ENCODE assay signal across 8 cellular contexts in the genomic region with DNA sequence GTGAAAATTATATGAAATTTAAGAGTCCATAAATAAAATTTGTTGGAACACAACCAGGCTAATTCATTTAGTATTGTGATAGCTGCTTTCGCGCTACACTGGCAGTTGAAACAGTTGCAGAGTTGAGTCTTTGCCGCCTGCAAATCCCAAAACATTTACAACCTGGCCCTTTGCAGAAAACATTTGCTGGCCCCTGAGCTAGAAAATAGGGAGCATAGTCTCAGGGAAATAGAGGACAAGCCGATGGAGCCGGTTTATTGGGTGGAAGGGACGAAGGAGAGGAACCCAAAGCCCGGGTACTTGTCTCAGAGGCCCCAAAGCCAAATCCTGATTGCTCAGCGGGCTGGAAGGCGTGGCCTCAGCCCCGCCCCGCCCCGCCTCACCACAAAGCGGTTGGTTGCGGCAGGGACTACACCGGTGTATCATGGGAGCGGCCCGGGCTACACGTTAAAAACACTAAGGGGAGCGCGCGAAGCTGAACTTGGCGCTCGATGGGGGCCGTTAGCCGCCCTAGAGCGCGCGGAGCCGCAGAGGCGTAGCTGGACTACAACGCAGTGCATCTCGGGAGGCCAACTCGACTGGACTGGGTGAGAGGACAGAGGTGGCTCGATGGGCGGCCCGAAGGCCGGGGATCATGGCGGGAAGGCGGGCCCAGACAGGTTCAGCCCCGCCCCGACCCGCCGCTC. TPM values are rescaled to one million over a fixed set of nuclear protein-coding genes. Genes with fewer than 3 reads are reported as not detected.
DNase-seq lines count a peak whose midpoint lies in the region; FAIRE-seq and TF ChIP-seq lines count a peak whose summit lies in the region.

No MANE protein-coding gene starts in this region.

- H3K36me3 ChIP-seq in MM.1S (replicated peaks; ENCODE audit: insufficient read depth, low read length) (no peaks in the 10 kb centered on the region), neural progenitor cell (no peaks in the 10 kb centered on the region), stomach smooth muscle (ENCODE audit: control insufficient read depth in 2 of 2, insufficient read depth in 2 of 2, low read length in 2 of 2) (peaks cover 25 to 34% of the 10 kb centered on the region in 2 donors)

- no peaks in the 10 kb centered on the region for H3K27me3 ChIP-seq in MM.1S (replicated peaks; ENCODE audit: insufficient read depth, low read length)
- no peaks in the 10 kb centered on the region for H3K27me3 ChIP-seq in neural progenitor cell
- H3K27me3 ChIP-seq in stomach smooth muscle (ENCODE audit: control insufficient read depth in 1 of 2, insufficient read depth in 2 of 2, low read length in 2 of 2): no peaks in the 10 kb centered on the region

- peak overlapping the region; percentile 76 for H3K4me3 ChIP-seq in MM.1S (ENCODE audit: low read length)
- H3K4me3 ChIP-seq in neural progenitor cell: peak overlapping the region; percentile 76
- H3K4me3 ChIP-seq in stomach smooth muscle (ENCODE audit: low read length in 2 of 2): peak overlapping the region; percentile 67 to 78

- peak overlapping the region; percentile 64 for H3K4me2 ChIP-seq in MM.1S (ENCODE audit: low read depth, low read length)
- peak overlapping the region; percentile 99 for H3K4me2 ChIP-seq in neural progenitor cell

- FAIRE-seq in G401.6 (lab: Jason Lieb, UNC): peak; percentile 98

- peak overlapping the region; percentile 82 for H3K9ac ChIP-seq in MM.1S (ENCODE audit: low read length)
- H3K9ac ChIP-seq in neural progenitor cell: no peak overlapping the region
- peak overlapping the region; percentile 67 to 74 for H3K9ac ChIP-seq in stomach smooth muscle (ENCODE audit: low read length in 2 of 2)

- peak overlapping the region; percentile 92 for H3K4me3 Mint-ChIP-seq in neural progenitor cell

- H3K9me2 ChIP-seq in MM.1S (replicated peaks; ENCODE audit: insufficient read depth, low read length): no peaks in the 10 kb centered on the region

- peaks cover 9% of the 10 kb centered on the region for H3K4me1 Mint-ChIP-seq in neural progenitor cell

- H3K9me3 ChIP-seq in MM.1S (replicated peaks; ENCODE audit: insufficient read depth, low read length): no peaks in the 10 kb centered on the region
- no peaks in the 10 kb centered on the region for H3K9me3 ChIP-seq in neural progenitor cell (ENCODE audit: low read depth)
- H3K9me3 ChIP-seq in stomach smooth muscle (ENCODE audit: control insufficient read depth in 2 of 2, low read length in 2 of 2): no peaks in the 10 kb centered on the region

- TF ChIP-seq CTCF in MM.1S (IDR thresholded peaks at IDR 0.05; ENCODE audit: low read length): no peak
- no peak for TF ChIP-seq CTCF in neural progenitor cell (IDR thresholded peaks at IDR 0.05)

- peak overlapping the region; percentile 59 for H2AFZ ChIP-seq in MM.1S (ENCODE audit: low read length)
- peak overlapping the region; percentile 98 for H2AFZ ChIP-seq in neural progenitor cell (replicated peaks)

- no peaks in the 10 kb centered on the region for H3K9me3 Mint-ChIP-seq in neural progenitor cell

- H4K20me1 ChIP-seq in MM.1S (ENCODE audit: insufficient read depth, low read length) (no peaks in the 10 kb centered on the region), neural progenitor cell (ENCODE audit: low read depth) (peaks cover 17% of the 10 kb centered on the region)

- H3K27ac Mint-ChIP-seq in neural progenitor cell: peak overlapping the region; percentile 91

- H3K27me3 Mint-ChIP-seq in neural progenitor cell (ENCODE audit: insufficient read depth, low read depth): peaks cover 14% of the 10 kb centered on the region

- H3K27ac ChIP-seq in MM.1S (ENCODE audit: low read length): peak overlapping the region; percentile 94
- peak overlapping the region; percentile 76 for H3K27ac ChIP-seq in neural progenitor cell
- H3K27ac ChIP-seq in stomach smooth muscle (ENCODE audit: low read length): peak overlapping the region; percentile 87

- H3K79me2 ChIP-seq in MM.1S (ENCODE audit: low read length) (peaks cover 41% of the 10 kb centered on the region), neural progenitor cell (ENCODE audit: low read depth) (peaks cover 15% of the 10 kb centered on the region)

- peaks cover 13% of the 10 kb centered on the region for H3K4me1 ChIP-seq in MM.1S (ENCODE audit: low read length)
- no peaks in the 10 kb centered on the region for H3K4me1 ChIP-seq in neural progenitor cell
- H3K4me1 ChIP-seq in stomach smooth muscle (ENCODE audit: control insufficient read depth, insufficient read depth, low read length): peaks cover 14% of the 10 kb centered on the region

- peaks cover 7% of the 10 kb centered on the region for H3K36me3 Mint-ChIP-seq in neural progenitor cell

- H3F3A ChIP-seq in MM.1S (ENCODE audit: insufficient read depth, low read length) (peaks cover 9% of the 10 kb centered on the region), neural progenitor cell (ENCODE audit: low read depth) (peaks cover 8% of the 10 kb centered on the region)

- DNase-seq in HCEC 1CT: peak; percentile 96
- peak; percentile 95 for DNase-seq in MM.1S
- peak; percentile 94 for DNase-seq in SHP77 treated with DMSO at 0.1 percent for 48 hours (lab: John Stamatoyannopoulos, UW)
- DNase-seq in activated gamma-delta T cell treated with Interleukin-2 at 50 U/mL for 16 hours: peak; percentile 84
- DNase-seq in foreskin melanocyte: peak; percentile 94
- peak; percentile 92 for DNase-seq in neural progenitor cell (ENCODE audit: low spot score)

RNA-seq across cellular contexts. Expression of gene SAC3D1, which starts 0.3 kb away (rescaled TPM):
- 3.0 and 13.2 TPM in 2 replicates for total RNA-seq in neural progenitor cell (ENCODE audit: low replicate concordance)

RNA-seq across cellular contexts. Expression of gene SNX15, which starts 13.4 kb away (rescaled TPM):
- total RNA-seq in neural progenitor cell (ENCODE audit: low replicate concordance): 10.7 and 16.8 TPM in 2 replicates

RNA-seq across cellular contexts. Expression of gene NAALADL1, which starts 17.7 kb away (rescaled TPM):
- 0.80 and 3.0 TPM in 2 replicates for total RNA-seq in neural progenitor cell (ENCODE audit: low replicate concordance)

RNA-seq across cellular contexts. Expression of gene ARL2, which starts 26.7 kb away (rescaled TPM):
- 171 and 287 TPM in 2 replicates for total RNA-seq in neural progenitor cell (ENCODE audit: low replicate concordance)

RNA-seq across cellular contexts. Expression of gene CDCA5, which starts 43.2 kb away (rescaled TPM):
- 46.7 and 57.3 TPM in 2 replicates for total RNA-seq in neural progenitor cell (ENCODE audit: low replicate concordance)

Comparison
In these comparisons a context has a peak if more than half of its experiments do, and no peak if none do; other contexts are left out.
1. Peak in every context shown above with its lines: DNase-seq, H3K4me3 ChIP-seq and H3K27ac ChIP-seq.